ENCODE assay signal across 7 cellular contexts in the genomic region with DNA sequence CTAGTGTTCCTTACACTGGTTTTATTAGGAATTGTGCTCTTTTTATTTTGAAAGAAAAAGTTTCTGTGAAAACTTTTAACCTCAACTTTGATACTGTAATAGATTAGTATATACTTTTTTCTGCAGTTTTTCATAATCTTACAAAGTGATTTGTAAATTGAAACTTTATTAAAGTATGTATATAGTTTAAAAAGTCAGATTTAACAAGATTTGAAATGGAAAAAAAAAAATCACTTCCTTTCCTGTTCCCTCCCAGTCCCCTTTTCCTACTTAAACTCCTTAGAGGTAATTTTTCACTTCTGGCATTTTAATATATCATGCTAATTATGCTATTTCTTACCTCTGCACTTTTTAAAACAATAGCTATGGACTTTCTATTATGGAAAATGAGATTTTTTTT.
"Had no signal": no experiment of that assay in that cellular context is flagged by ENCODE, and none has a peak within 500 bp of the region (broad histone marks: within the 10 kb centered on the region; RNA-seq: fewer than 3 reads in every experiment).

No MANE protein-coding gene starts in this region.

- H3K4me3 Mint-ChIP-seq: GM23338, HFFc6, IgD-negative memory B cell had no signal

- H3K4me1 Mint-ChIP-seq: GM23338 had no signal

- H3K9me3 Mint-ChIP-seq: GM23338, HFFc6, IgD-negative memory B cell had no signal

- DNase-seq: H7, HFFc6, KG1 had no signal

- H3K27ac Mint-ChIP-seq: GM23338 had no signal

- H3K27me3 Mint-ChIP-seq: IgD-negative memory B cell had no signal

- ATAC-seq: GM23338, HCT116, HepG2 had no signal
